ENCODE assay signal across 8 cellular contexts in genomic region chr3:18424862-18425640, GRCh38. TPM values are rescaled to one million over a fixed set of nuclear protein-coding genes. Genes with fewer than 3 reads are reported as not detected.
DNase-seq lines count a peak whose midpoint lies in the region; ATAC-seq, FAIRE-seq and TF ChIP-seq lines count a peak whose summit lies in the region.

Gene SATB1, minus strand, starts transcription at chr3:18425339. Its CDS starts 4,372 bp downstream, at chr3:18420967.

- H3K4me2 ChIP-seq in keratinocyte (ENCODE audit: control insufficient read depth, extremely low read depth, insufficient read depth, low read depth, low read length): peak within 1 kb of the TSS; percentile 98

- no peaks in the 10 kb centered on the region for H3K27me3 Mint-ChIP-seq in activated B cell treated with CpG ODN at 0.5 μM for 24 hours

- peak within 1 kb of the TSS; percentile 91 for H3K4me3 Mint-ChIP-seq in activated B cell treated with CpG ODN at 0.5 μM for 24 hours

- H3K27me3 ChIP-seq in GM06990 (replicated peaks; ENCODE audit: control insufficient read depth, insufficient read depth, low read length): peaks cover 2% of the 10 kb centered on the region
- H3K27me3 ChIP-seq in keratinocyte (ENCODE audit: control insufficient read depth, extremely low read depth, insufficient read depth, low read length): no peaks in the 10 kb centered on the region

- H3K9me1 ChIP-seq in keratinocyte (ENCODE audit: control insufficient read depth, extremely low read depth, insufficient read depth, low read length): no peaks in the 10 kb centered on the region

- intact Hi-C loops in activated B cell treated with CpG ODN at 0.5 μM for 24 hours (cut with micrococcal nuclease): loop anchor here (1.0 to 10.0 kb wide), 7 partner anchors 20 to 1762 kb away; partner anchors contain the start of genes RAB5A, SGO1 and TBC1D5

- H3K4me3 ChIP-seq in GM06990 (replicated peaks; ENCODE audit: low read depth, low read length) (peak within 1 kb of the TSS; percentile 63), HFF-Myc (replicated peaks; ENCODE audit: low read depth, low read length) (peak within 1 kb of the TSS; percentile 58), keratinocyte (ENCODE audit: control insufficient read depth in 2 of 3, extremely low read depth in 1 of 3, insufficient read depth in 2 of 3, low read depth in 1 of 3, low read length in 3 of 3) (peak within 1 kb of the TSS; percentile 73 to 77 (median 75))

- H3K36me3 ChIP-seq in GM06990 (ENCODE audit: control insufficient read depth, insufficient read depth, low read length) (no peaks in the 10 kb centered on the region), keratinocyte (ENCODE audit: control insufficient read depth in 2 of 2, extremely low read depth in 1 of 2, insufficient read depth in 2 of 2, low read length in 2 of 2) (no peaks in the 10 kb centered on the region)

- H3K79me2 ChIP-seq in keratinocyte (ENCODE audit: control insufficient read depth, insufficient read depth, low read length): no peaks in the 10 kb centered on the region

- no peaks in the 10 kb centered on the region for H3K9me3 Mint-ChIP-seq in activated B cell treated with CpG ODN at 0.5 μM for 24 hours

- peak; percentile 43 for DNase-seq in GM06990 (ENCODE audit: extremely low read depth, insufficient read length)
- peak; percentile 2 for DNase-seq in HFF-Myc (ENCODE audit: extremely low read depth, low read depth)
- DNase-seq in NCI-H1105 (lab: John Stamatoyannopoulos, UW): peak; percentile 72
- peak; percentile 68 for DNase-seq in activated B cell treated with CpG ODN at 0.5 μM for 24 hours
- peak; percentile 72 for DNase-seq in cerebellar cortex (ENCODE audit: low spot score)
- peak; percentile 5 for DNase-seq in keratinocyte (ENCODE audit: low read depth, low spot score)
- DNase-seq in stimulated activated CD4-positive, alpha-beta T cell treated with anti-CD3 and anti-CD28 coated beads, Interleukin-12 subunit alpha, Interleukin-12 subunit beta, amount 100 ng/mL, for 24 hours (ENCODE audit: low read depth in 2 of 2): peak; percentile 45 to 48
- no peak for DNase-seq in amniotic stem cell (lab: John Stamatoyannopoulos, UW)

- peak; percentile 49 for ATAC-seq in activated B cell treated with CpG ODN at 0.5 μM for 24 hours (ENCODE audit: low read depth)

- H3K27ac ChIP-seq in keratinocyte (ENCODE audit: control insufficient read depth, insufficient read depth, low read length): peak within 1 kb of the TSS; percentile 36

- FAIRE-seq in keratinocyte (lab: Jason Lieb, UNC): no peak

- dilution Hi-C loops in keratinocyte (cut with MboI; ENCODE audit: extremely low pct_ligation_motif_present, low sequenced_read_pairs): no loop called here

- H3K9ac ChIP-seq in keratinocyte (ENCODE audit: control insufficient read depth, extremely low read depth, insufficient read depth, low read length): peak within 1 kb of the TSS; percentile 72

- peaks cover 15% of the 10 kb centered on the region for H3K36me3 Mint-ChIP-seq in activated B cell treated with CpG ODN at 0.5 μM for 24 hours (ENCODE audit: low read depth)

- CTCF ChIA-PET in activated B cell treated with CpG ODN at 0.5 μM for 24 hours (lab: Charles Lee): interaction anchor here (0.9 to 1.6 kb wide), 2 partner anchors 19 to 333 kb away, joined by 4 to 5 read pairs; no protein-coding TSS in a partner anchor

- peak within 1 kb of the TSS; percentile 93 for H2AFZ ChIP-seq in keratinocyte (ENCODE audit: control insufficient read depth, low read length)

- no peaks in the 10 kb centered on the region for H3K9me3 ChIP-seq in keratinocyte (ENCODE audit: control insufficient read depth, low read depth, low read length)

- peaks cover 12% of the 10 kb centered on the region for H3K4me1 ChIP-seq in keratinocyte (ENCODE audit: control insufficient read depth, extremely low read depth, insufficient read depth, low read length)

- H3K27ac Mint-ChIP-seq in activated B cell treated with CpG ODN at 0.5 μM for 24 hours: peak within 1 kb of the TSS; percentile 87

- no peaks in the 10 kb centered on the region for H4K20me1 ChIP-seq in keratinocyte (ENCODE audit: control insufficient read depth, extremely low read depth, insufficient read depth, low read length)

- POLR2A ChIA-PET in activated B cell treated with CpG ODN at 0.5 μM for 24 hours (lab: Charles Lee): interaction anchor here (0.6 to 1.0 kb wide), 17 partner anchors 9 to 1613 kb away, joined by 3 to 8 read pairs (median 4); no protein-coding TSS in a partner anchor

- H3K4me1 Mint-ChIP-seq in activated B cell treated with CpG ODN at 0.5 μM for 24 hours: peaks cover 41% of the 10 kb centered on the region

- TF ChIP-seq CTCF in GM06990 (IDR thresholded peaks at IDR 0.05; ENCODE audit: insufficient read depth, low read length, poor library complexity, severe bottlenecking): no peak
- TF ChIP-seq CTCF in HFF-Myc (IDR thresholded peaks at IDR 0.05; ENCODE audit: low read depth, low read length, missing control alignments): no peak
- no peak for TF ChIP-seq CTCF in activated B cell treated with CpG ODN at 0.5 μM for 24 hours (IDR thresholded peaks at IDR 0.05)
- no peak for TF ChIP-seq CTCF in keratinocyte (optimal IDR thresholded peaks at IDR 0.05 in 1 of 3, IDR thresholded peaks at IDR 0.05 in 1 of 3, conservative IDR thresholded peaks at IDR 0.05 in 1 of 3; ENCODE audit: extremely low read depth in 1 of 3, insufficient read depth in 2 of 3, low read length in 3 of 3)

RNA-seq across cellular contexts. Expression of gene SATB1, which starts in this region (rescaled TPM):
- total RNA-seq in activated B cell treated with CpG ODN at 0.5 μM for 24 hours: 23.0 and 30.8 TPM in 2 replicates
- 7.8 to 9.0 TPM (median 9.0 TPM) in 3 replicates for polyA plus RNA-seq in keratinocyte
- 4.3 TPM for polyA plus RNA-seq in keratinocyte (2011; ENCODE audit: low read depth)
- polyA plus RNA-seq in keratinocyte (2011; cell fraction: cytosol; rRNA removed): 8.1 and 15.7 TPM in 2 replicates
- polyA plus RNA-seq in keratinocyte (2011; cell fraction: nucleus; rRNA removed): 22.9 and 25.0 TPM in 2 replicates
- 3.6 and 5.7 TPM in 2 replicates for polyA plus RNA-seq in keratinocyte (2012; ENCODE audit: low replicate concordance)
- 1.4 to 24.8 TPM (median 12.7 TPM) in 3 replicates for polyA minus RNA-seq in keratinocyte
- polyA minus RNA-seq in keratinocyte (2011; cell fraction: cytosol; rRNA and poly(A)+ RNA removed): 15.2 TPM
- polyA minus RNA-seq in keratinocyte (2011; cell fraction: nucleus; rRNA and poly(A)+ RNA removed): 6.9 and 12.4 TPM in 2 replicates
